In genomic region chr5:106094128-106094726, GRCh38 we compare ENCODE assay signal across 9 cellular contexts.
A peak's percentile ranks its signal among the peaks of the same experiment; 100 is the strongest.
DNase-seq lines count a peak whose midpoint lies in the region; ATAC-seq and TF ChIP-seq lines count a peak whose summit lies in the region.
"Had no signal": no experiment of that assay in that cellular context is flagged by ENCODE, and none has a peak within 500 bp of the region (broad histone marks: within the 10 kb centered on the region; RNA-seq: fewer than 3 reads in every experiment).

No MANE protein-coding gene starts in this region.

- H3K9me1 ChIP-seq in IMR-90 (ENCODE audit: insufficient read depth, low read length), result peaks cover 4% of the 10 kb centered on the region; the same call in 1 of the 2 replicates

- no peaks in the 10 kb centered on the region for H3K79me1 ChIP-seq in IMR-90 (ENCODE audit: low read depth in 1 of 2, low read length in 2 of 2)

- H3K36me3 Mint-ChIP-seq in T-helper 2 cell treated with Interferon-gamma antibody and Interleukin-4, amounts not matched to agents 5 μg/mL and 100 μg/mL, for 36 hours (ENCODE audit: low read depth), result no peaks in the 10 kb centered on the region

- no peak overlapping the region for H4K8ac ChIP-seq in IMR-90 (ENCODE audit: low read depth in 2 of 2, low read length in 2 of 2)

- no peak overlapping the region for H2BK120ac ChIP-seq in IMR-90 (ENCODE audit: low read depth, low read length)

- H2AFZ ChIP-seq in IMR-90 (replicated peaks; ENCODE audit: low read length, poor library complexity), result peak overlapping the region; percentile 64
- H2AFZ ChIP-seq in mammary epithelial cell (ENCODE audit: low read depth, low read length), result no peak overlapping the region

- H3K18ac ChIP-seq in IMR-90 (ENCODE audit: low read depth, low read length), result no peak overlapping the region

- no peak overlapping the region for H3K14ac ChIP-seq in IMR-90 (replicated peaks; ENCODE audit: low read depth, low read length)

- H3K56ac ChIP-seq in IMR-90 (ENCODE audit: extremely low read depth, insufficient read depth, low read length), result no peak overlapping the region

- H3K23ac ChIP-seq in IMR-90 (ENCODE audit: low read depth, low read length), result no peak overlapping the region

- in situ Hi-C loops in IMR-90 (cut with MboI; ENCODE audit: low sequenced_read_pairs), result no loop called here
- in situ Hi-C loops in mammary epithelial cell (cut with MboI; ENCODE audit: low sequenced_read_pairs in 2 of 2), result no loop called here
- in situ Hi-C loops in ACHN (cut with HindIII; ENCODE audit: low pct_ligation_motif_present, low pct_unique_long_range_greater_than_20kb, low sequenced_read_pairs), result no loop called here

- no peak overlapping the region for H3K4ac ChIP-seq in IMR-90 (ENCODE audit: low read depth, low read length)

- TF ChIP-seq RAD21 in IMR-90 (IDR thresholded peaks at IDR 0.05; ENCODE audit: low read length), result no peak

- H3K27me3 ChIP-seq in IMR-90 (ENCODE audit: control insufficient read depth, insufficient read depth, low read length), result no peaks in the 10 kb centered on the region
- H3K27me3 ChIP-seq in mammary epithelial cell (ENCODE audit: insufficient read depth, low read length), result peaks cover 2% of the 10 kb centered on the region
- no peaks in the 10 kb centered on the region for H3K27me3 ChIP-seq in stomach

- H3K4me3 Mint-ChIP-seq in T-helper 2 cell treated with Interferon-gamma antibody and Interleukin-4, amounts not matched to agents 5 μg/mL and 100 μg/mL, for 36 hours, result no peak overlapping the region

- H3K36me3 ChIP-seq in IMR-90 (ENCODE audit: control insufficient read depth, insufficient read depth, low read length), result no peaks in the 10 kb centered on the region
- no peaks in the 10 kb centered on the region for H3K36me3 ChIP-seq in mammary epithelial cell (ENCODE audit: insufficient read depth, low read length)
- no peaks in the 10 kb centered on the region for H3K36me3 ChIP-seq in stomach

- dilution Hi-C loops in IMR-90 (cut with HindIII; ENCODE audit: low sequenced_read_pairs, unreplicated experiment) (no loop called here), mammary epithelial cell (cut with HindIII; ENCODE audit: low sequenced_read_pairs) (no loop called here)

- TF ChIP-seq EP300 in stomach (IDR thresholded peaks at IDR 0.05), result no peak

- H2BK5ac ChIP-seq in IMR-90 (ENCODE audit: low read depth, low read length, poor library complexity, severe bottlenecking), result no peak overlapping the region

- no peak for TF ChIP-seq POLR2A in IMR-90 (IDR thresholded peaks at IDR 0.05; ENCODE audit: low read depth, low read length)
- TF ChIP-seq POLR2A in stomach (IDR thresholded peaks at IDR 0.05), result no peak

- H3K9ac ChIP-seq in IMR-90 (ENCODE audit: low read depth, low read length), result no peak overlapping the region
- H3K9ac ChIP-seq in mammary epithelial cell (ENCODE audit: insufficient read depth, low read length), result no peak overlapping the region

- H3K4me3 ChIP-seq in IMR-90 (ENCODE audit: insufficient read depth, low read depth, low read length) (no peak overlapping the region), mammary epithelial cell (replicated peaks in 1 of 3; ENCODE audit: insufficient read depth in 1 of 3, low read depth in 2 of 3, low read length in 3 of 3) (no peak overlapping the region), stomach (no peak overlapping the region)

- H4K20me1 ChIP-seq in IMR-90 (ENCODE audit: insufficient read depth, low read length) (no peaks in the 10 kb centered on the region), mammary epithelial cell (ENCODE audit: insufficient read depth, low read length) (no peaks in the 10 kb centered on the region)

- H3K9me3 ChIP-seq in IMR-90 (ENCODE audit: control insufficient read depth, insufficient read depth, low read length) (no peaks in the 10 kb centered on the region), mammary epithelial cell (replicated peaks; ENCODE audit: insufficient read depth, low read length) (no peaks in the 10 kb centered on the region), stomach (no peaks in the 10 kb centered on the region)

- intact Hi-C loops in IMR-90 (cut with micrococcal nuclease), result no loop called here
- intact Hi-C loops in mammary epithelial cell (cut with micrococcal nuclease), result no loop called here
- intact Hi-C loops in stomach (cut with DNase I; ENCODE audit: low total_unique reads), result no loop called here

- no peak overlapping the region for H4K5ac ChIP-seq in IMR-90 (ENCODE audit: low read depth, low read length)

- H4K91ac ChIP-seq in IMR-90 (ENCODE audit: insufficient read depth, low read depth, low read length), result no peak overlapping the region

- DNase-seq in IMR-90 (peak; percentile 69), NCI-H460 (ENCODE audit: extremely low read depth, low read depth) (peak; percentile 53), mammary epithelial cell (peak; percentile 92), retina (peak; percentile 21), stomach (no peak), ACHN (no peak)
- no peak for DNase-seq in T-helper 2 cell treated with Interferon-gamma antibody and Interleukin-4, amounts not matched to agents 5 μg/mL and 100 μg/mL, for 36 hours (ENCODE audit: low spot score)
- DNase-seq: midbrain had no signal

- no peak overlapping the region for H3K27ac Mint-ChIP-seq in T-helper 2 cell treated with Interferon-gamma antibody and Interleukin-4, amounts not matched to agents 5 μg/mL and 100 μg/mL, for 36 hours

- no peaks in the 10 kb centered on the region for H3K27me3 Mint-ChIP-seq in T-helper 2 cell treated with Interferon-gamma antibody and Interleukin-4, amounts not matched to agents 5 μg/mL and 100 μg/mL, for 36 hours (ENCODE audit: low read depth)

- POLR2A ChIA-PET in IMR-90 (lab: Charles Lee; ENCODE audit: unreplicated experiment), result no interaction called here

- H3K9me3 Mint-ChIP-seq in T-helper 2 cell treated with Interferon-gamma antibody and Interleukin-4, amounts not matched to agents 5 μg/mL and 100 μg/mL, for 36 hours, result peaks cover 18% of the 10 kb centered on the region

- BruUV-seq in IMR-90 (replicated peaks; lab: Mats Ljungman, UMichigan) (no TSS peak), mammary epithelial cell (replicated peaks; lab: Mats Ljungman, UMichigan) (no TSS peak)

- peaks cover 5% of the 10 kb centered on the region; the same call in 1 of the 2 replicates for H3K4me1 ChIP-seq in IMR-90 (ENCODE audit: control insufficient read depth, insufficient read depth, low read length)
- no peaks in the 10 kb centered on the region for H3K4me1 ChIP-seq in mammary epithelial cell (ENCODE audit: insufficient read depth, low read length)
- no peaks in the 10 kb centered on the region for H3K4me1 ChIP-seq in stomach

- no peaks in the 10 kb centered on the region for H3K79me2 ChIP-seq in mammary epithelial cell (ENCODE audit: insufficient read depth, low read length)

- H2BK20ac ChIP-seq in IMR-90 (ENCODE audit: low read depth, low read length), result no peak overlapping the region

- H3K4me2 ChIP-seq in IMR-90 (ENCODE audit: low read depth, low read length) (no peak overlapping the region), mammary epithelial cell (ENCODE audit: insufficient read depth, low read depth, low read length) (no peak overlapping the region)

- CTCF ChIA-PET in IMR-90 (lab: Yijun Ruan, JAX) (interaction anchor here (0.6 kb wide), 1 partner anchor 16 kb away, joined by 3 read pairs; no protein-coding TSS in a partner anchor), mammary epithelial cell (lab: Charles Lee; ENCODE audit: low non-redundant PET) (no interaction called here)

- no peaks in the 10 kb centered on the region for H3K4me1 Mint-ChIP-seq in T-helper 2 cell treated with Interferon-gamma antibody and Interleukin-4, amounts not matched to agents 5 μg/mL and 100 μg/mL, for 36 hours (ENCODE audit: low read depth)

- H2BK15ac ChIP-seq in IMR-90 (ENCODE audit: low read depth, low read length), result no peak overlapping the region

- no peak overlapping the region for H2AK9ac ChIP-seq in IMR-90 (replicated peaks; ENCODE audit: low read depth, low read length, poor library complexity)

- no peak overlapping the region for H2AK5ac ChIP-seq in IMR-90 (ENCODE audit: low read depth, low read length)

- no peak for TF ChIP-seq CTCF in IMR-90 (conservative IDR thresholded peaks at IDR 0.05; ENCODE audit: low read depth, low read length)
- no peak for TF ChIP-seq CTCF in mammary epithelial cell (conservative IDR thresholded peaks at IDR 0.05 in 1 of 2, IDR thresholded peaks at IDR 0.05 in 1 of 2; ENCODE audit: extremely low read depth in 1 of 2, insufficient read depth in 1 of 2, low read depth in 1 of 2, low read length in 2 of 2)
- no peak for TF ChIP-seq CTCF in stomach (IDR thresholded peaks at IDR 0.05)

- no CpG with 5 or more reads among the region's 5 CpGs for WGBS in IMR-90 (ENCODE audit: extremely low coverage in 2 of 2, insufficient read length in 1 of 2), 2 experiments
- WGBS in mammary epithelial cell (ENCODE audit: low coverage, missing lambda C conversion rate), result 18% methylated on average over 5 of the region's 5 CpGs
- 54 to 61% (median 56%) methylated on average over 5 of the region's 5 CpGs for WGBS in stomach, 5 donors

- H3K27ac ChIP-seq in IMR-90 (ENCODE audit: insufficient read depth, low read length) (no peak overlapping the region), mammary epithelial cell (ENCODE audit: insufficient read depth, low read depth, low read length) (no peak overlapping the region), stomach (no peak overlapping the region)

- ATAC-seq in IMR-90 (ENCODE audit: low read depth) (peak; percentile 42), GM18907 (IDR thresholded peaks at IDR 0.05; ENCODE audit: unreplicated experiment) (no peak)

TF ChIP-seq in IMR-90, 13 proteins besides CTCF, POLR2A, EP300 and RAD21:
- no peak for TF ChIP-seq BHLHE40 (IDR thresholded peaks at IDR 0.05; ENCODE audit: low read depth, low read length)
- TF ChIP-seq RFX5 (IDR thresholded peaks at IDR 0.05; ENCODE audit: low read depth, low read length), result no peak
- no peak for TF ChIP-seq MAFK (IDR thresholded peaks at IDR 0.05; ENCODE audit: low read depth, low read length)
- no peak for TF ChIP-seq ELK1 (IDR thresholded peaks at IDR 0.05; ENCODE audit: borderline replicate concordance, low read depth, low read length)
- no peak for TF ChIP-seq MXI1 (IDR thresholded peaks at IDR 0.05; ENCODE audit: borderline replicate concordance, low read depth, low read length)
- no peak for TF ChIP-seq FOS (IDR thresholded peaks at IDR 0.05; ENCODE audit: low read depth, low read length)
- TF ChIP-seq SMC3 (IDR thresholded peaks at IDR 0.05; ENCODE audit: low read depth, low read length), result no peak
- TF ChIP-seq MAZ (IDR thresholded peaks at IDR 0.05; ENCODE audit: borderline replicate concordance, low read depth, low read length), result no peak
TF ChIP-seq in IMR-90: peak in this region for 0.

Comparison
In these comparisons a context has a peak if more than half of its experiments do, and no peak if none do; other contexts are left out.
1. DNase-seq: peak in IMR-90 (single experiment), NCI-H460 (single experiment), mammary epithelial cell (single experiment) and retina (single experiment); none in stomach (single experiment), ACHN (single experiment) and T-helper 2 cell treated with Interferon-gamma antibody and Interleukin-4, amounts not matched to agents 5 μg/mL and 100 μg/mL, for 36 hours (single experiment).